ENCODE assay signal across 8 cellular contexts in the genomic region with DNA sequence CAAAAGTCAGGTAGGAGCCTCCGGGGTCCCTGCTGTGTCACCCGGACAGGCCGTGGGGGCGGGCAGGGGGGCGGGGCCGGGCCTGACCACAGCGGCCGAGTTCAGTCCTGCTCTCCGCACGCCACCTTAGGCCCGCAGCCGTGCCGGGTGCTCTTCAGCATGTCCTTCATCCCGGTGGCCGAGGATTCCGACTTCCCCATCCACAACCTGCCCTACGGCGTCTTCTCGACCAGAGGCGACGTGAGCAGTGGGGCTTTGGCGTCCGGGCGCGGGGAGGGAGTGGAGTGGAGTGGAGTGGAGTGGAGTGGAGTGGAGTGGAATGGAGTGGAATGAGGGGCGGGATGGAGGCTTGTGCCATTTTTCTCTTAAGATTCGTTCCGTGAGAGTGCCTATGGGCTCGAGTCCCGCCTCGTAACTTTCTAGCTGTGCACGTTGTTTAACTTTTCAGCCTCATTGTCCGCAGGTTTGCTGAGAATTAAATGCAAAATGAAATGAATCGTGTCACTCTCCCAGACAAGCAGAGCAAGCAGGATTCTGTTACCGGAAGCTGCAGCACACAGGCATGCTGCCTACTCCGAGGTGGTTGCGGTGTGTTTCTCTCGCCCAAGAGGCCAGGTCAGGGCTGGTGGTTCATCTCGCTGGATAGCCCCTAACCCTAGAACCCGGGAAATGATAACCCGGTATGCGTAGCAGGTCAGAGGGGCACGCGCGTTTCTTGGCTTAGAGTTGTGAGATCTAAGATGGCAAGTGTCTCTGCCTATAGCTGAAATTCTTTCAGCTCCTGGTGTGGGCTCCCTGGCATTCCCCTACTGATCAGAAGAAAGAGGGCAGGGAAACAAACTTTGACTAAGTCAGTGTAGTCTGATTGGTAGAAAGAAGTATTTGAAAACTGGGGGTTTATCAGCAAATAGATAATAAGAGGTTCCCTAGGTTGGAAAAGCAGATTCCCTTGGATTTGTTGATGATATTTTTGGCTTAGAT. TPM values are rescaled to one million over a fixed set of nuclear protein-coding genes. Genes with fewer than 3 reads are reported as not detected.
DNase-seq lines count a peak whose midpoint lies in the region; ATAC-seq and TF ChIP-seq lines count a peak whose summit lies in the region.

FAH (plus strand) TSS at position 104 of the 981 bp plus-strand sequence; CDS start at position 160, 56 bp downstream.

- H2AFZ ChIP-seq in PC-3 (ENCODE audit: low read length) = peak within 1 kb of the TSS; percentile 97

- H3K36me3 Mint-ChIP-seq in activated naive CD4-positive, alpha-beta T cell treated with anti-CD3 and anti-CD28 coated beads, Interleukin-2, amount 10 ng/mL, durations not matched to agents 7 days and 5 days = no peaks in the 10 kb centered on the region

- intact Hi-C loops in PC-3 (cut with micrococcal nuclease) (loop anchor here (1.0 to 5.0 kb wide), 2 partner anchors 81 to 94 kb away; partner anchors contain the start of gene ZFAND6), Right ventricle myocardium superior (cut with DNase I) (no loop called here), ovary (cut with DNase I) (loop anchor here in 1 of 4 donors (5.0 kb wide), 1 partner anchor 96 kb away; the partner anchor contains the start of gene ZFAND6)

- H3K9me2 ChIP-seq in PC-3 (replicated peaks; ENCODE audit: low read length) = no peaks in the 10 kb centered on the region

- H3K9me3 ChIP-seq in PC-3 (ENCODE audit: low read length) (no peaks in the 10 kb centered on the region), ovary (no peaks in the 10 kb centered on the region)

- no peaks in the 10 kb centered on the region for H3K9me3 Mint-ChIP-seq in activated naive CD4-positive, alpha-beta T cell treated with anti-CD3 and anti-CD28 coated beads, Interleukin-2, amount 10 ng/mL, durations not matched to agents 7 days and 5 days

- peaks cover 23% of the 10 kb centered on the region for H3K27me3 Mint-ChIP-seq in activated naive CD4-positive, alpha-beta T cell treated with anti-CD3 and anti-CD28 coated beads, Interleukin-2, amount 10 ng/mL, durations not matched to agents 7 days and 5 days

- H3K4me3 ChIP-seq in AG04449 (ENCODE audit: low read depth, low read length) (peak within 1 kb of the TSS; percentile 88), PC-3 (ENCODE audit: low read length) (peak within 1 kb of the TSS; percentile 82), ovary (peak within 1 kb of the TSS; percentile 73)

- H3K27me3 ChIP-seq in PC-3 (ENCODE audit: low read length) (no peaks in the 10 kb centered on the region), ovary (no peaks in the 10 kb centered on the region)

- TF ChIP-seq CTCF in AG04449 (IDR thresholded peaks at IDR 0.05; ENCODE audit: insufficient read depth, low read length, missing control alignments) (no peak), PC-3 (conservative IDR thresholded peaks at IDR 0.05; ENCODE audit: low read depth, low read length) (no peak), ovary (IDR thresholded peaks at IDR 0.05) (no peak)

- POLR2A ChIA-PET in AG04449 (lab: Yijun Ruan, JAX) (no interaction called here), PC-3 (lab: Charles Lee; ENCODE audit: unreplicated experiment) (no interaction called here)

- peak; percentile 70 for ATAC-seq in GM18511 (IDR thresholded peaks at IDR 0.05; ENCODE audit: unreplicated experiment)
- ATAC-seq in HG03045 (IDR thresholded peaks at IDR 0.05; ENCODE audit: unreplicated experiment) = peak; percentile 57
- ATAC-seq in PC-3 = peak; percentile 82
- peak; percentile 86 for ATAC-seq in Right ventricle myocardium superior (ENCODE audit: poor library complexity)

- no peaks in the 10 kb centered on the region; the same call in 1 of the 2 replicates for H3K36me3 ChIP-seq in PC-3 (ENCODE audit: low read depth, low read length)
- H3K36me3 ChIP-seq in ovary = no peaks in the 10 kb centered on the region

- H3K27ac Mint-ChIP-seq in activated naive CD4-positive, alpha-beta T cell treated with anti-CD3 and anti-CD28 coated beads, Interleukin-2, amount 10 ng/mL, durations not matched to agents 7 days and 5 days = peak within 1 kb of the TSS; percentile 93

- peak; percentile 34 for TF ChIP-seq POLR2A in ovary (IDR thresholded peaks at IDR 0.05)

- no peak for DNase-seq in AG04449 (ENCODE audit: low read depth, low spot score)
- DNase-seq in PC-3 = peak; percentile 41
- DNase-seq in activated naive CD4-positive, alpha-beta T cell treated with anti-CD3 and anti-CD28 coated beads, Interleukin-2, amount 10 ng/mL, durations not matched to agents 7 days and 5 days = peak; percentile 66
- DNase-seq in Right ventricle myocardium superior = no peak
- DNase-seq in ovary = peak in 2 of 5 donors; percentile 32 to 51
- DNase-seq in DMS79 treated with DMSO at 0.1 percent for 48 hours (lab: John Stamatoyannopoulos, UW) = no peak

- BruUV-seq in PC-3 (replicated peaks; lab: Mats Ljungman, UMichigan) = TSS peak; percentile 66

- no peaks in the 10 kb centered on the region for H3F3A ChIP-seq in PC-3 (ENCODE audit: low read length, unreplicated experiment)

- peaks cover 32% of the 10 kb centered on the region for H3K4me1 Mint-ChIP-seq in activated naive CD4-positive, alpha-beta T cell treated with anti-CD3 and anti-CD28 coated beads, Interleukin-2, amount 10 ng/mL, durations not matched to agents 7 days and 5 days

- H4K20me1 ChIP-seq in PC-3 (ENCODE audit: low read length) = no peaks in the 10 kb centered on the region

- H3K9ac ChIP-seq in PC-3 (ENCODE audit: low read length) = peak within 1 kb of the TSS; percentile 76

- H3K27ac ChIP-seq in PC-3 (ENCODE audit: low read length) (peak within 1 kb of the TSS; percentile 45), ovary (peak within 1 kb of the TSS; percentile 47 to 88)

- CTCF ChIA-PET in AG04449 (lab: Yijun Ruan, JAX) (no interaction called here), PC-3 (lab: Charles Lee) (interaction anchor here (0.5 to 0.6 kb wide), 3 partner anchors 21 to 284 kb away, joined by 3 to 4 read pairs (median 3); no protein-coding TSS in a partner anchor)
- CTCF ChIA-PET in activated naive CD4-positive, alpha-beta T cell treated with anti-CD3 and anti-CD28 coated beads, Interleukin-2, amount 10 ng/mL, durations not matched to agents 7 days and 5 days (lab: Charles Lee) = no interaction called here

- 1 to 2% (median 1%) methylated on average over 41 to 45 of the region's 45 CpGs for WGBS in ovary, 3 donors

- H3K4me2 ChIP-seq in PC-3 (ENCODE audit: low read length) = peak within 1 kb of the TSS; percentile 93

- H3K4me1 ChIP-seq in PC-3 (ENCODE audit: insufficient read depth, low read length) (peaks cover 9% of the 10 kb centered on the region; the same call in 1 of the 2 replicates), ovary (ENCODE audit: insufficient read depth) (peaks cover 1% of the 10 kb centered on the region)

- H3K4me3 Mint-ChIP-seq in activated naive CD4-positive, alpha-beta T cell treated with anti-CD3 and anti-CD28 coated beads, Interleukin-2, amount 10 ng/mL, durations not matched to agents 7 days and 5 days = peak within 1 kb of the TSS; percentile 89

- H3K79me2 ChIP-seq in PC-3 (ENCODE audit: low read length) = peaks cover 27% of the 10 kb centered on the region

- no peak for TF ChIP-seq EP300 in ovary (IDR thresholded peaks at IDR 0.05)

RNA-seq across cellular contexts. Expression of gene FAH, which starts in this region (rescaled TPM):
- total RNA-seq in PC-3 (2014; rRNA removed) (55.4 and 59.4 TPM in 2 replicates), Right ventricle myocardium superior (28.2 TPM), ovary (10 to 100 TPM; 19.0 to 47.2 (median 42.8) TPM)
- 10 to 100 TPM; 23.2 to 25.9 TPM for polyA plus RNA-seq in ovary

Comparison
In these comparisons a context has a peak if more than half of its experiments do, and no peak if none do; other contexts are left out.
1. DNase-seq: peak in PC-3 (single experiment) and activated naive CD4-positive, alpha-beta T cell treated with anti-CD3 and anti-CD28 coated beads, Interleukin-2, amount 10 ng/mL, durations not matched to agents 7 days and 5 days (single experiment); none in AG04449 (single experiment), Right ventricle myocardium superior (single experiment) and DMS79 treated with DMSO at 0.1 percent for 48 hours (single experiment).
2. Peak in every context shown above with its lines, with median percentiles within 50 percentile points of each other: H3K4me3 ChIP-seq and ATAC-seq.